11 cellular contexts compared by ENCODE assay signal in the genomic region with DNA sequence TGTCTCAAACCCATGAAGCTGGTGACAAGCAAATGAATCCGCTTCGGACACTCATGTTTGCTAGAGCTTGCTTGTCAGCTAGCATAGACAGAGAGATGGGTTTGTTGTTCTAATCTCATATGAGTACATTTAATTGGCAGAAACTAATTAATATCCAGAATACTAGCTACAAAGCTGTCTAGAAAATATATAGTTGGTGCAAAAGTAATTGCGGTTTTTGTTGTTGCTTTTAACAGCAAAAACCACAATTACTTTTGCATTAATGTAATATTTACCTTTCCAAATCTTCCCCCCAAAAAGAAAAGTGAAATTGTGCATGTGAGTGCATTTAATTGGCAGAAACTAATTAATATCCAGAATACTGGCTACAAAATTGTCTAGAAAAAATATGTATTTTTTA.
"Had no signal": no experiment of that assay in that cellular context is flagged by ENCODE, and none has a peak within 500 bp of the region (broad histone marks: within the 10 kb centered on the region; RNA-seq: fewer than 3 reads in every experiment).

No MANE protein-coding gene starts in this region.

- H3K9ac ChIP-seq: GM23248 had no signal

- H3K4me3 ChIP-seq: GM23248, GM23338, HAP-1 had no signal

- H3K4me1 ChIP-seq: HAP-1 had no signal

- H3K4me2 ChIP-seq: GM23338 had no signal

- H3K9me3 Mint-ChIP-seq: GM23338, H9 had no signal

- FAIRE-seq: H1, H54 had no signal

- DNase-seq: GM23248, GOT3, H7, H9, HCEC 1CT, HFFc6 had no signal

- H3K27ac ChIP-seq: GM23248 had no signal

- H3K27ac Mint-ChIP-seq: GM23338, H9, HFFc6 had no signal

- ATAC-seq: GM23338, HCT116 had no signal

- H3K36me3 ChIP-seq: HAP-1 had no signal

- H2AFZ ChIP-seq: GM23248, GM23338 had no signal

- H3K9me3 ChIP-seq: HAP-1 had no signal
